8 cellular contexts compared by ENCODE assay signal in genomic region chrX:73943572-73943899, GRCh38.
DNase-seq lines count a peak whose midpoint lies in the region; ATAC-seq, FAIRE-seq and TF ChIP-seq lines count a peak whose summit lies in the region.

No MANE protein-coding gene starts in this region.

- H4K91ac ChIP-seq in mesenchymal stem cell (ENCODE audit: low read length) = no peak overlapping the region

- POLR2A ChIA-PET in GM12878 (lab: Charles Lee) = interaction anchor here (0.6 kb wide), 1 partner anchor 53 kb away, joined by 3 read pairs; no protein-coding TSS in a partner anchor

- peaks cover 0 to 33% (median 9%) of the 10 kb centered on the region in 9 donors for H3K4me1 ChIP-seq in heart right ventricle
- 0 out of 2 replicates have a peak, but pooled peaks cover 3% of the 10 kb centered on the region for H3K4me1 ChIP-seq in GM12878 (ENCODE audit: control insufficient read depth, insufficient read depth, low read length)
- peaks cover 3% of the 10 kb centered on the region for H3K4me1 ChIP-seq in mesenchymal stem cell (ENCODE audit: control insufficient read depth, insufficient read depth, low read depth, low read length)
- H3K4me1 ChIP-seq in vagina = peaks cover 36% of the 10 kb centered on the region

- no peak overlapping the region for H3K18ac ChIP-seq in mesenchymal stem cell (ENCODE audit: low read depth in 1 of 2, low read length in 2 of 2)

- TF ChIP-seq POLR2A in GM12878 (IDR thresholded peaks at IDR 0.05; ENCODE audit: low read depth, low read length) (no peak), vagina (IDR thresholded peaks at IDR 0.05) (no peak)

- H3K4me2 ChIP-seq in GM12878 (ENCODE audit: control insufficient read depth, insufficient read depth) = peak overlapping the region; percentile 96
- H3K4me2 ChIP-seq in mesenchymal stem cell (ENCODE audit: low read length, poor library complexity, severe bottlenecking) = no peak overlapping the region

- intact Hi-C loops in heart right ventricle (cut with DNase I) = loop anchor here in 2 of 10 donors (5.0 to 10.0 kb wide), 2 partner anchors 89 to 91 kb away; partner anchors contain the start of gene XIST (in 2 of the 2)
- intact Hi-C loops in Right ventricle myocardium superior (cut with DNase I) = no loop called here
- intact Hi-C loops in GM12878 (cut with micrococcal nuclease; ENCODE audit: unreplicated experiment) = loop anchor here (5.0 kb wide), 2 partner anchors 34 to 54 kb away; no protein-coding TSS in a partner anchor
- intact Hi-C loops in vagina (cut with DNase I) = no loop called here

- CTCF ChIA-PET in GM12878 (lab: Yijun Ruan, JAX) = interaction anchor here (0.9 to 1.2 kb wide), 3 partner anchors 33 to 88 kb away, joined by 4 read pairs; no protein-coding TSS in a partner anchor

- TF ChIP-seq RAD21 in GM12878 (IDR thresholded peaks at IDR 0.05; ENCODE audit: insufficient read depth, low read depth, low read length) = no peak

- TF ChIP-seq CTCF in heart right ventricle (IDR thresholded peaks at IDR 0.05) = no peak
- TF ChIP-seq CTCF in GM12878 (IDR thresholded peaks at IDR 0.05 in 2 of 3, conservative IDR thresholded peaks at IDR 0.05 in 1 of 3; ENCODE audit: control insufficient read depth in 2 of 3, extremely low read depth in 1 of 3, insufficient read depth in 1 of 3, low read depth in 3 of 3, low read length in 3 of 3) = no peak
- TF ChIP-seq CTCF in vagina (IDR thresholded peaks at IDR 0.05) = no peak

- H2BK15ac ChIP-seq in mesenchymal stem cell (ENCODE audit: low read depth, poor library complexity, severe bottlenecking) = no peak overlapping the region

- TF ChIP-seq EP300 in GM12878 (IDR thresholded peaks at IDR 0.05; ENCODE audit: borderline replicate concordance in 1 of 2, control insufficient read depth in 1 of 2, low read depth in 2 of 2, low read length in 2 of 2) = no peak; a peak in 1 of 4 replicates

- no peak for FAIRE-seq in GM12878 (lab: Jason Lieb, UNC)

- ATAC-seq in heart right ventricle (no peak), Right ventricle myocardium superior (ENCODE audit: poor library complexity) (no peak), GM12878 (no peak), HG03520 (IDR thresholded peaks at IDR 0.05; ENCODE audit: unreplicated experiment) (no peak), HG03521 (IDR thresholded peaks at IDR 0.05; ENCODE audit: unreplicated experiment) (no peak)

- RAD21 ChIA-PET in GM12878 (lab: Charles Lee; ENCODE audit: unreplicated experiment) = no interaction called here

- peak overlapping the region in 1 of 2 experiments; percentile 51 for H3K4ac ChIP-seq in mesenchymal stem cell (ENCODE audit: low read depth in 1 of 2, low read length in 2 of 2)

- H2AFZ ChIP-seq in GM12878 (ENCODE audit: control insufficient read depth, low read depth, low read length) (peak overlapping the region; percentile 98), mesenchymal stem cell (ENCODE audit: low read depth, low read length) (no peak overlapping the region)

- H2BK120ac ChIP-seq in mesenchymal stem cell (ENCODE audit: low read depth, low read length) = no peak overlapping the region

- no peak overlapping the region for H3K14ac ChIP-seq in mesenchymal stem cell (ENCODE audit: low read length in 2 of 2)

- H3K36me3 ChIP-seq in heart right ventricle = peaks cover 0 to 20% (median 0%) of the 10 kb centered on the region in 9 donors
- H3K36me3 ChIP-seq in GM12878 (ENCODE audit: control insufficient read depth in 2 of 2, insufficient read depth in 2 of 2, low read length in 1 of 2) = peaks cover 0 to 5% of the 10 kb centered on the region in 2 experiments; a peak in 1 of 4 replicates
- H3K36me3 ChIP-seq in mesenchymal stem cell (ENCODE audit: control insufficient read depth in 1 of 2, insufficient read depth in 2 of 2, low read depth in 1 of 2, low read length in 2 of 2) = peaks cover 0 to 20% of the 10 kb centered on the region in 2 experiments
- no peaks in the 10 kb centered on the region for H3K36me3 ChIP-seq in vagina

- H3K9ac ChIP-seq in GM12878 (ENCODE audit: control insufficient read depth, insufficient read depth, low read length) = peak overlapping the region; percentile 32
- peak overlapping the region; percentile 99 for H3K9ac ChIP-seq in mesenchymal stem cell (ENCODE audit: low read length)

- BruUV-seq in GM12878 (replicated peaks; lab: Mats Ljungman, UMichigan) = TSS peak; percentile 96

- no peak overlapping the region for H2BK12ac ChIP-seq in mesenchymal stem cell (ENCODE audit: low read length in 2 of 2)

- in situ Hi-C loops in GM12878 (cut with MboI) = no loop called here

- DNase-seq in heart right ventricle (no peak), Right ventricle myocardium superior (no peak), GM12878 (ENCODE audit: low read depth, low spot score) (no peak), mesenchymal stem cell (no peak), vagina (ENCODE audit: extremely low spot score in 2 of 2) (no peak), islet precursor cell (no peak)

- H3K9me3 ChIP-seq in heart right ventricle (no peaks in the 10 kb centered on the region), GM12878 (replicated peaks; ENCODE audit: control insufficient read depth, insufficient read depth, low read length) (peaks cover 2% of the 10 kb centered on the region; the same call in 2 of the 3 replicates), mesenchymal stem cell (ENCODE audit: control insufficient read depth, low read length) (no peaks in the 10 kb centered on the region), vagina (no peaks in the 10 kb centered on the region)

- peak overlapping the region; percentile 23 for H4K8ac ChIP-seq in mesenchymal stem cell (ENCODE audit: low read length)

- no peak overlapping the region for H3K23ac ChIP-seq in mesenchymal stem cell (ENCODE audit: low read length in 2 of 2)

- H3K27ac ChIP-seq in heart right ventricle = peak overlapping the region in 9 of 10 donors; percentile 59 to 94 (median 82)
- peak overlapping the region; percentile 41 for H3K27ac ChIP-seq in GM12878 (ENCODE audit: control insufficient read depth, insufficient read depth)
- H3K27ac ChIP-seq in mesenchymal stem cell (ENCODE audit: low read length, poor library complexity, severe bottlenecking) = no peak overlapping the region
- peak overlapping the region; percentile 84 for H3K27ac ChIP-seq in vagina

- no peaks in the 10 kb centered on the region for H3K79me1 ChIP-seq in mesenchymal stem cell (replicated peaks; ENCODE audit: low read length, poor library complexity, severe bottlenecking)

- H3K4me3 ChIP-seq in heart right ventricle (peak overlapping the region; percentile 42 to 85 (median 72)), GM12878 (peak overlapping the region; percentile 70), mesenchymal stem cell (ENCODE audit: insufficient read depth in 1 of 2, low read depth in 1 of 2, low read length in 2 of 2) (peak overlapping the region in 1 of 2 experiments; percentile 100), vagina (peak overlapping the region; percentile 76 to 84)

- no peak overlapping the region for H2BK5ac ChIP-seq in mesenchymal stem cell (ENCODE audit: low read depth, low read length, poor library complexity, severe bottlenecking)

- H3K27me3 ChIP-seq in heart right ventricle (no peaks in the 10 kb centered on the region), GM12878 (replicated peaks in 1 of 2; ENCODE audit: control insufficient read depth in 2 of 2, insufficient read depth in 2 of 2, low read length in 1 of 2) (no peaks in the 10 kb centered on the region), mesenchymal stem cell (ENCODE audit: control insufficient read depth in 1 of 2, insufficient read depth in 1 of 2, low read length in 2 of 2) (no peaks in the 10 kb centered on the region), vagina (no peaks in the 10 kb centered on the region)

- peaks cover 29% of the 10 kb centered on the region for H3K79me2 ChIP-seq in GM12878 (ENCODE audit: control insufficient read depth, insufficient read depth, low read length)

- H4K20me1 ChIP-seq in GM12878 (ENCODE audit: control insufficient read depth, insufficient read depth) = no peaks in the 10 kb centered on the region

- 63 to 68% methylated on average over 5 of the region's 5 CpGs for WGBS in heart right ventricle, 2 donors
- WGBS in GM12878 (ENCODE audit: insufficient coverage, insufficient replicate concordance, low lambda C conversion rate, missing lambda C conversion rate) = 80% methylated on average over 5 of the region's 5 CpGs
- 86% methylated on average over 2 of the region's 5 CpGs for WGBS in mesenchymal stem cell

- no peak overlapping the region for H2AK5ac ChIP-seq in mesenchymal stem cell (ENCODE audit: low read length, severe bottlenecking)

- SMC1A ChIA-PET in GM12878 (lab: Charles Lee; ENCODE audit: uncharacterized antibody, unreplicated experiment) = interaction anchor here (0.9 to 2.1 kb wide), 6 partner anchors 23 to 348 kb away, joined by 3 to 8 read pairs (median 4); no protein-coding TSS in a partner anchor

TF ChIP-seq in GM12878, 131 proteins besides CTCF, POLR2A, EP300 and RAD21:
- no peak for TF ChIP-seq JUNB (IDR thresholded peaks at IDR 0.05)
